Comparison of ENCODE assay signal across 22 cellular contexts in genomic region chr1:232174306-232174705, GRCh38.
A peak's percentile ranks its signal among the peaks of the same experiment; 100 is the strongest.
DNase-seq lines count a peak whose midpoint lies in the region; ATAC-seq and TF ChIP-seq lines count a peak whose summit lies in the region.
"Had no signal": no experiment of that assay in that cellular context is flagged by ENCODE, and none has a peak within 500 bp of the region (broad histone marks: within the 10 kb centered on the region; RNA-seq: fewer than 3 reads in every experiment).

No MANE protein-coding gene starts in this region.

- no peak for TF ChIP-seq POLR2A in right lobe of liver (IDR thresholded peaks at IDR 0.05)

- intact Hi-C loops in right lobe of liver (cut with DNase I): no loop called here

- H3K4me1 ChIP-seq in right lobe of liver: no peaks in the 10 kb centered on the region
- H3K4me1 ChIP-seq: Caco-2, spleen had no signal

- peak; percentile 74 for DNase-seq in DMS153 (lab: John Stamatoyannopoulos, UW)
- DNase-seq in KBM-7: peak; percentile 45
- DNase-seq in NCI-H526 (lab: John Stamatoyannopoulos, UW): peak; percentile 59 to 81
- peak; percentile 7 for DNase-seq in coronary artery (ENCODE audit: low spot score)
- DNase-seq in right lobe of liver: no peak
- DNase-seq: activated CD4-positive, alpha-beta T cell treated with anti-CD3 and anti-CD28 coated beads, Interleukin-2, amount 10 ng/mL, durations not matched to agents 24 days and 14 days; activated CD8-positive, alpha-beta memory T cell treated with anti-CD3 and anti-CD28 coated beads, Interleukin-2, amount 10 ng/mL, durations not matched to agents 7 days and 5 days; Caco-2; cerebellar nuclear complex; EL; foreskin fibroblast; naive B cell; NCI-H1694; spleen; stimulated activated CD4-positive, alpha-beta T cell treated with anti-CD3 and anti-CD28 coated beads, Interleukin-4, amount 100 ng/mL, for 24 hours; stimulated activated naive CD8-positive, alpha-beta T cell treated with anti-CD3 and anti-CD28 coated beads, Interleukin-15, Interleukin-2, amounts not matched to agents 100 U/mL and 50 U/mL, for 24 hours; T-helper 17 cell; thyroid gland had no signal

- no peak overlapping the region for H3K27ac ChIP-seq in coronary artery
- H3K27ac ChIP-seq in right lobe of liver: no peak overlapping the region
- H3K27ac ChIP-seq: SK-N-MC, spleen, thyroid gland had no signal

- in situ Hi-C loops in KBM-7 (cut with MboI; ENCODE audit: low pct_unique_long_range_greater_than_20kb, low sequenced_read_pairs): no loop called here

- WGBS in right lobe of liver (ENCODE audit: insufficient coverage, low coverage, low lambda C conversion rate, missing lambda C conversion rate): 46% methylated on average over 5 of the region's 5 CpGs

- no peak overlapping the region for H3K4me3 ChIP-seq in coronary artery
- no peak overlapping the region for H3K4me3 ChIP-seq in right lobe of liver
- H3K4me3 ChIP-seq: SK-N-MC, spleen, thyroid gland had no signal

- no peaks in the 10 kb centered on the region for H3K36me3 ChIP-seq in right lobe of liver
- H3K36me3 ChIP-seq: spleen, thyroid gland had no signal

- H3K9me3 ChIP-seq in right lobe of liver: no peaks in the 10 kb centered on the region
- H3K9me3 ChIP-seq: Caco-2, spleen, thyroid gland had no signal

- ATAC-seq in right lobe of liver (no peak), GM19351 (IDR thresholded peaks at IDR 0.05; ENCODE audit: unreplicated experiment) (no peak), HG03439 (IDR thresholded peaks at IDR 0.05; ENCODE audit: unreplicated experiment) (no peak)
- ATAC-seq: activated CD8-positive, alpha-beta memory T cell treated with anti-CD3 and anti-CD28 coated beads, Interleukin-2, amount 10 ng/mL, durations not matched to agents 7 days and 5 days; left lobe of liver; stimulated activated naive CD8-positive, alpha-beta T cell treated with anti-CD3 and anti-CD28 coated beads, Interleukin-15, Interleukin-2, amounts not matched to agents 100 U/mL and 50 U/mL, for 24 hours; T-helper 17 cell had no signal

- TF ChIP-seq CTCF in coronary artery (IDR thresholded peaks at IDR 0.05) (no peak), right lobe of liver (IDR thresholded peaks at IDR 0.05) (no peak)

- no peaks in the 10 kb centered on the region for H3K27me3 ChIP-seq in right lobe of liver
- H3K27me3 ChIP-seq: thyroid gland had no signal

Comparison
In these comparisons a context has a peak if more than half of its experiments do, and no peak if none do; other contexts are left out.
1. DNase-seq: peak in DMS153 (single experiment), KBM-7 (single experiment), NCI-H526 (2 of 2) and coronary artery (single experiment); none in right lobe of liver (0 of 3).